In genomic region chr2:216569765-216570164, GRCh38 we compare ENCODE assay signal across 34 cellular contexts.
"Had no signal": no experiment of that assay in that cellular context is flagged by ENCODE, and none has a peak within 500 bp of the region (broad histone marks: within the 10 kb centered on the region; RNA-seq: fewer than 3 reads in every experiment).

No MANE protein-coding gene starts in this region.

- H3K4me1 Mint-ChIP-seq: activated CD4-positive, alpha-beta T cell treated with anti-CD3 and anti-CD28 coated beads, Interleukin-2, amount 10 ng/mL, durations not matched to agents 24 days and 14 days; activated T-helper 17 cell treated with anti-CD3 and anti-CD28 coated beads, Interleukin-2, amount 50 U/mL, for 72 hours had no signal

- H3K36me3 ChIP-seq: brain microvascular endothelial cell, MG63, WERI-Rb-1 had no signal

- DNase-seq: activated CD4-positive, alpha-beta T cell treated with anti-CD3 and anti-CD28 coated beads, Interleukin-2, amount 10 ng/mL, durations not matched to agents 24 days and 14 days; activated CD4-positive, alpha-beta T cell treated with anti-CD3 and anti-CD28 coated beads, Interleukin-2, amount 50 U/mL, for 4 hours; activated CD8-positive, alpha-beta T cell treated with anti-CD3 and anti-CD28 coated beads for 36 hours; activated effector memory CD4-positive, alpha-beta T cell treated with anti-CD3 and anti-CD28 coated beads, Interleukin-2, amount 50 U/mL, for 16 hours; activated naive CD4-positive, alpha-beta T cell; activated naive CD4-positive, alpha-beta T cell treated with anti-CD3 and anti-CD28 coated beads, Interleukin-2, amount 50 U/mL, for 16 hours; activated naive CD8-positive, alpha-beta T cell treated with anti-CD3 and anti-CD28 coated beads for 36 hours; activated T-cell treated with anti-CD3 and anti-CD28 coated beads, Interleukin-2, amount 50 U/mL, for 1 hour; activated T-cell treated with anti-CD3 and anti-CD28 coated beads, Interleukin-2, amount 50 U/mL, for 72 hours; amniotic stem cell; aorta; brain microvascular endothelial cell; central memory CD4-positive, alpha-beta T cell; Kasumi-1; KG1; MG63; NCI-H1048; NCI-H1105 treated with DMSO at 0.1 percent for 48 hours; NCI-H1436; NCI-H1694 treated with DMSO at 0.1 percent for 48 hours; NCI-H2029; NCI-H2171; NCI-H510A; NCI-H526; NCI-H748 treated with DMSO at 0.1 percent for 48 hours; NK-92 treated with Interleukin-12 subunit alpha and Interleukin-12 subunit beta, amount 100 ng/mL, for 24 hours; OCI-M1; Right ventricle myocardium superior; SW 1271; T-helper 1 cell; T-helper 2 cell; T-helper 9 cell; WERI-Rb-1 had no signal

- H3K27ac ChIP-seq: brain microvascular endothelial cell, WERI-Rb-1 had no signal

- H3K27me3 ChIP-seq: brain microvascular endothelial cell, MG63 had no signal

- H3K27me3 Mint-ChIP-seq: activated naive CD8-positive, alpha-beta T cell treated with anti-CD3 and anti-CD28 coated beads for 36 hours had no signal

- H3K27ac Mint-ChIP-seq: activated CD4-positive, alpha-beta T cell treated with anti-CD3 and anti-CD28 coated beads, Interleukin-2, amount 10 ng/mL, durations not matched to agents 24 days and 14 days; activated CD8-positive, alpha-beta T cell treated with anti-CD3 and anti-CD28 coated beads for 36 hours; activated naive CD8-positive, alpha-beta T cell treated with anti-CD3 and anti-CD28 coated beads for 36 hours; activated T-cell treated with anti-CD3 and anti-CD28 coated beads, Interleukin-2, amount 50 U/mL, for 72 hours; activated T-helper 17 cell treated with anti-CD3 and anti-CD28 coated beads, Interleukin-2, amount 50 U/mL, for 72 hours had no signal

- ATAC-seq: activated CD8-positive, alpha-beta T cell treated with anti-CD3 and anti-CD28 coated beads for 36 hours; activated T-cell treated with anti-CD3 and anti-CD28 coated beads, Interleukin-2, amount 50 U/mL, for 72 hours; activated T-helper 17 cell treated with anti-CD3 and anti-CD28 coated beads, Interleukin-2, amount 50 U/mL, for 72 hours had no signal

- H3K4me3 Mint-ChIP-seq: activated CD4-positive, alpha-beta T cell treated with anti-CD3 and anti-CD28 coated beads, Interleukin-2, amount 10 ng/mL, durations not matched to agents 24 days and 14 days; activated CD8-positive, alpha-beta T cell treated with anti-CD3 and anti-CD28 coated beads for 36 hours; activated naive CD8-positive, alpha-beta T cell treated with anti-CD3 and anti-CD28 coated beads for 36 hours; activated T-cell treated with anti-CD3 and anti-CD28 coated beads, Interleukin-2, amount 50 U/mL, for 72 hours; activated T-helper 17 cell treated with anti-CD3 and anti-CD28 coated beads, Interleukin-2, amount 50 U/mL, for 72 hours had no signal

- H3K9me3 Mint-ChIP-seq: activated naive CD8-positive, alpha-beta T cell treated with anti-CD3 and anti-CD28 coated beads for 36 hours; activated T-cell treated with anti-CD3 and anti-CD28 coated beads, Interleukin-2, amount 50 U/mL, for 72 hours had no signal

- H3K4me3 ChIP-seq: MG63 had no signal

- H3K36me3 Mint-ChIP-seq: activated naive CD8-positive, alpha-beta T cell treated with anti-CD3 and anti-CD28 coated beads for 36 hours had no signal
